15 cellular contexts compared by ENCODE assay signal in the genomic region with DNA sequence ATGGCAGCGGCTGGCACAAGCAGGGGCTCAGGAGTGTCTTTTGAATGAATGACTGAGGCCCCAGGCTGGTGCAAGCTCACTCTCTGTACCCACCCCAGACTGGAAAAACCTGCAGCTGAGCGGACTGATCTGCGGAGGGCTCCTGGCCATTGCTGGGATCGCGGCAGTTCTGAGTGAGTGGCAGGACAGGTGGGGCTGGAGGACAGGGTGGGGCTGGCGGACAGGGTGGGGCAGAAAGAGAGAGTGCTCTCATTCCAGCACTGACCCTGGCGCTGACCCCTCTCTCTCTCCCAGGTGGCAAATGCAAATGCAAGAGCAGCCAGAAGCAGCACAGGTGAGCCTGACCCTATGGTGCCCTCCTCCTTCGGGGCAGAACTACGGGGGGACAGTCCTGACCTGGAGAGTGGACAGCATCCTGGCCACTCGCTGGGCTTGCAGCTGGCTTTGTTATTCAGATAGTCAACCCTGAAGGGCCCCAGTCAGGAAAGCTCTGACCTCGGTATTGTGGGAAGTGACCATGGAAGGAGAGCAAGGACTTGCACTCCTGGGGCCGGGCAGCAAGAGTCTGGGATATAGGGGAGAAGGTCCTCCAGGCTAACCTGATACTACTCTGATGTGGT. TPM values are rescaled to one million over a fixed set of nuclear protein-coding genes. Genes with fewer than 3 reads are reported as not detected.
"Had no signal": no experiment of that assay in that cellular context is flagged by ENCODE, and none has a peak within 500 bp of the region (broad histone marks: within the 10 kb centered on the region; RNA-seq: fewer than 3 reads in every experiment).

No MANE protein-coding gene starts in this region.

- H3K27me3 ChIP-seq: breast epithelium, dorsolateral prefrontal cortex, esophagus muscularis mucosa, pancreas, thyroid gland had no signal

- H3K27ac ChIP-seq: breast epithelium, esophagus muscularis mucosa, pancreas, thyroid gland had no signal

- H3K27me3 Mint-ChIP-seq: activated naive CD8-positive, alpha-beta T cell treated with anti-CD3 and anti-CD28 coated beads for 36 hours; activated T-cell treated with anti-CD3 and anti-CD28 coated beads, Interleukin-2, amount 50 U/mL, for 24 hours had no signal

- H3K9me3 Mint-ChIP-seq: activated naive CD8-positive, alpha-beta T cell treated with anti-CD3 and anti-CD28 coated beads for 36 hours; activated T-cell treated with anti-CD3 and anti-CD28 coated beads, Interleukin-2, amount 50 U/mL, for 24 hours; neural crest cell had no signal

- ATAC-seq: pancreas had no signal

- H3K4me3 Mint-ChIP-seq: activated naive CD8-positive, alpha-beta T cell treated with anti-CD3 and anti-CD28 coated beads for 36 hours; activated T-cell treated with anti-CD3 and anti-CD28 coated beads, Interleukin-2, amount 50 U/mL, for 24 hours; neural crest cell had no signal

- DNase-seq: activated effector memory CD4-positive, alpha-beta T cell treated with anti-CD3 and anti-CD28 coated beads, Interleukin-2, amount 50 U/mL, for 16 hours; activated naive CD8-positive, alpha-beta T cell treated with anti-CD3 and anti-CD28 coated beads for 36 hours; activated T-cell treated with anti-CD3 and anti-CD28 coated beads, Interleukin-2, amount 50 U/mL, for 24 hours; anterior cingulate cortex; mesendoderm; retina; stimulated activated CD4-positive, alpha-beta T cell treated with anti-CD3 and anti-CD28 coated beads, Interleukin-4, amount 100 ng/mL, for 4 hours; thyroid gland had no signal

- H3K27ac Mint-ChIP-seq: activated naive CD8-positive, alpha-beta T cell treated with anti-CD3 and anti-CD28 coated beads for 36 hours had no signal

- H3K4me1 ChIP-seq: breast epithelium, pancreas, thyroid gland had no signal

- H3K36me3 ChIP-seq: breast epithelium, esophagus muscularis mucosa, pancreas, thyroid gland had no signal

- H3K36me3 Mint-ChIP-seq: activated naive CD8-positive, alpha-beta T cell treated with anti-CD3 and anti-CD28 coated beads for 36 hours had no signal

- H3K9me3 ChIP-seq: breast epithelium, esophagus muscularis mucosa, pancreas, thyroid gland had no signal

- H3K4me3 ChIP-seq: breast epithelium, dorsolateral prefrontal cortex, esophagus muscularis mucosa, pancreas, thyroid gland had no signal

RNA-seq across cellular contexts. Expression of a gene that starts 4.1 kb away (rescaled TPM):
- total RNA-seq: activated naive CD8-positive, alpha-beta T cell treated with anti-CD3 and anti-CD28 coated beads for 36 hours; breast epithelium; esophagus muscularis mucosa; fibroblast of villous mesenchyme; neural crest cell; skeletal muscle tissue; thyroid gland had no signal
